19 cellular contexts compared by ENCODE assay signal in genomic region chr2:238255636-238256035, GRCh38.
"Had no signal": no experiment of that assay in that cellular context is flagged by ENCODE, and none has a peak within 500 bp of the region (broad histone marks: within the 10 kb centered on the region; RNA-seq: fewer than 3 reads in every experiment).

No MANE protein-coding gene starts in this region.

- H3K4me1 Mint-ChIP-seq: T-helper 17 cell had no signal

- H3K27ac ChIP-seq: adrenal gland, foreskin keratinocyte, left lung, thyroid gland had no signal

- H3K4me3 ChIP-seq: adrenal gland, left lung, thyroid gland had no signal

- H3K4me1 ChIP-seq: adrenal gland, foreskin keratinocyte, left lung had no signal

- H3K9me3 Mint-ChIP-seq: activated CD4-positive, alpha-beta memory T cell treated with anti-CD3 and anti-CD28 coated beads, Interleukin-2, amount 10 ng/mL, durations not matched to agents 7 days and 5 days; activated T-cell treated with anti-CD3 and anti-CD28 coated beads, Interleukin-2, amount 50 U/mL, for 72 hours; mesothelial cell of epicardium had no signal

- H3K9me3 ChIP-seq: adrenal gland, left lung, thyroid gland had no signal

- H3K27ac Mint-ChIP-seq: activated CD4-positive, alpha-beta memory T cell treated with anti-CD3 and anti-CD28 coated beads, Interleukin-2, amount 10 ng/mL, durations not matched to agents 7 days and 5 days; activated T-cell treated with anti-CD3 and anti-CD28 coated beads, Interleukin-2, amount 50 U/mL, for 72 hours; mesothelial cell of epicardium; T-helper 17 cell had no signal

- H3K27me3 ChIP-seq: adrenal gland, foreskin keratinocyte, left lung, thyroid gland had no signal

- H3K27me3 Mint-ChIP-seq: activated CD4-positive, alpha-beta memory T cell treated with anti-CD3 and anti-CD28 coated beads, Interleukin-2, amount 10 ng/mL, durations not matched to agents 7 days and 5 days; T-helper 17 cell had no signal

- ATAC-seq: stimulated activated naive CD8-positive, alpha-beta T cell treated with anti-CD3 and anti-CD28 coated beads, Interleukin-15, Interleukin-2, amounts not matched to agents 100 U/mL and 50 U/mL, for 24 hours; T-helper 17 cell had no signal

- DNase-seq: activated CD4-positive, alpha-beta memory T cell treated with anti-CD3 and anti-CD28 coated beads, Interleukin-2, amount 10 ng/mL, durations not matched to agents 7 days and 5 days; activated CD4-positive, alpha-beta T cell treated with anti-CD3 and anti-CD28 coated beads for 48 hours; activated CD4-positive, CD25-positive, alpha-beta regulatory T cell; activated effector memory CD4-positive, alpha-beta T cell treated with Interleukin-2 at 50 U/mL for 16 hours; activated naive CD4-positive, alpha-beta T cell treated with anti-CD3 and anti-CD28 coated beads, Interleukin-2, amount 50 U/mL, for 16 hours; activated T-cell treated with anti-CD3 and anti-CD28 coated beads, Interleukin-2, amount 50 U/mL, for 72 hours; adrenal gland; central memory CD4-positive, alpha-beta T cell; effector memory CD4-positive, alpha-beta T cell; foreskin keratinocyte; mammary epithelial cell; nucleus accumbens; stimulated activated CD4-positive, alpha-beta T cell treated with anti-CD3 and anti-CD28 coated beads, Interleukin-4, amount 100 ng/mL, for 24 hours; stimulated activated naive CD8-positive, alpha-beta T cell treated with anti-CD3 and anti-CD28 coated beads, Interleukin-15, Interleukin-2, amounts not matched to agents 100 U/mL and 50 U/mL, for 24 hours; substantia nigra; T-helper 17 cell; thyroid gland had no signal

- H3K4me3 Mint-ChIP-seq: activated CD4-positive, alpha-beta memory T cell treated with anti-CD3 and anti-CD28 coated beads, Interleukin-2, amount 10 ng/mL, durations not matched to agents 7 days and 5 days; activated T-cell treated with anti-CD3 and anti-CD28 coated beads, Interleukin-2, amount 50 U/mL, for 72 hours; mesothelial cell of epicardium; T-helper 17 cell had no signal
